ENCODE assay signal across 22 cellular contexts in the genomic region with DNA sequence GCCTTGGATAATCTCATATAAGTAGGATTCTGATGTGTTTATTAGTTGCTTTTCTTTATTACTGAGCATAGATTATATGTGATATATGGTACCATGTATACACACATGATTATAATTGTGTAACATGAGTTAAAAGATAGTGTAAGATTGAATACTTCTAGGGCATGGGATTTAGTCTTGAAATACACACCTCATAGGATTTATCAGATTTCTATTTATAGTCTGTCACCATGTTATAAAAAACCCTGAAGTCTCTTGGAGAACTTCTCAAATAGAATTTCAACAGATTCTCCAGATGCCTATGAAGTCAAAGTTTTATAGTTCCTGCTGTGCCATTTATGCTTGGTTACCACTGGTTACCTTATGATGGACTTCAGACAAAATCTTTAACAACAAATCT.
"Had no signal": no experiment of that assay in that cellular context is flagged by ENCODE, and none has a peak within 500 bp of the region (broad histone marks: within the 10 kb centered on the region; RNA-seq: fewer than 3 reads in every experiment).

No MANE protein-coding gene starts in this region.

- DNase-seq: hypothalamus; immature natural killer cell; kidney; lower lobe of right lung; mammary epithelial cell; mesenchymal stem cell; naive thymus-derived CD8-positive, alpha-beta T cell; nucleus accumbens; pancreas; posterior cingulate gyrus; small intestine; spleen; stimulated activated CD4-positive, alpha-beta T cell treated with anti-CD3 and anti-CD28 coated beads, Interleukin-4, amount 100 ng/mL, for 24 hours; stimulated activated naive CD4-positive, alpha-beta T cell; tibial artery; trophoblast cell; upper lobe of right lung had no signal

- H3K4me3 ChIP-seq: lower lobe of right lung, pancreas, prostate gland, spleen, suprapubic skin, thoracic aorta, tibial artery, upper lobe of right lung had no signal

- H3K36me3 ChIP-seq: lower lobe of right lung, pancreas, prostate gland, spleen, suprapubic skin, thoracic aorta, tibial artery, upper lobe of right lung had no signal

- H3K9me3 ChIP-seq: lower lobe of right lung, pancreas, prostate gland, suprapubic skin, upper lobe of right lung had no signal

- H3K27me3 ChIP-seq: pancreas, suprapubic skin, tibial artery, upper lobe of right lung had no signal

- H3K4me1 ChIP-seq: lower lobe of right lung, prostate gland, spleen, suprapubic skin, upper lobe of right lung had no signal

- H3K27ac ChIP-seq: lower lobe of right lung, pancreas, prostate gland, spleen, suprapubic skin, thoracic aorta, tibial artery, upper lobe of right lung had no signal

- ATAC-seq: lower lobe of right lung; naive thymus-derived CD8-positive, alpha-beta T cell; pancreas; sciatic nerve; stimulated activated effector memory CD8-positive, alpha-beta T cell treated with anti-CD3 and anti-CD28 coated beads, Interleukin-12 subunit alpha, Interleukin-12 subunit beta, amount 100 ng/mL, for 72 hours; upper lobe of right lung had no signal
